19 cellular contexts compared by ENCODE assay signal in genomic region chr9:134933076-134933659, GRCh38. TPM values are rescaled to one million over a fixed set of nuclear protein-coding genes. Genes with fewer than 3 reads are reported as not detected.
DNase-seq lines count a peak whose midpoint lies in the region; ATAC-seq and TF ChIP-seq lines count a peak whose summit lies in the region.
"Had no signal": no experiment of that assay in that cellular context is flagged by ENCODE, and none has a peak within 500 bp of the region (broad histone marks: within the 10 kb centered on the region; RNA-seq: fewer than 3 reads in every experiment).

No MANE protein-coding gene starts in this region.

- no peaks in the 10 kb centered on the region for H3K9me3 ChIP-seq in heart left ventricle
- H3K9me3 ChIP-seq in neutrophil: no peaks in the 10 kb centered on the region
- no peaks in the 10 kb centered on the region for H3K9me3 ChIP-seq in ovary
- H3K9me3 ChIP-seq: BLaER1 treated with 17β-estradiol and CSF1 and Interleukin-3, amounts not matched to agents 10 nM and 100 nM had no signal

- H3K27me3 ChIP-seq in heart left ventricle (peaks cover 0 to 6% (median 0%) of the 10 kb centered on the region in 9 donors), H7 (ENCODE audit: control insufficient read depth, insufficient read depth, low read length) (no peaks in the 10 kb centered on the region), neutrophil (no peaks in the 10 kb centered on the region), ovary (no peaks in the 10 kb centered on the region)

- 81 to 92% (median 89%) methylated on average over 9 to 10 of the region's 10 CpGs for WGBS in heart left ventricle, 4 donors
- WGBS in ovary, 3 donors: 72 to 83% (median 76%) methylated on average over 10 of the region's 10 CpGs

- H3K27me3 Mint-ChIP-seq in chondrocyte (ENCODE audit: low read depth): peaks cover 49% of the 10 kb centered on the region
- H3K27me3 Mint-ChIP-seq in activated T-cell treated with anti-CD3 and anti-CD28 coated beads, Interleukin-2, amount 50 U/mL, for 24 hours: peaks cover 27% of the 10 kb centered on the region

- TF ChIP-seq CTCF in heart left ventricle (IDR thresholded peaks at IDR 0.05): no peak
- no peak for TF ChIP-seq CTCF in chondrocyte (IDR thresholded peaks at IDR 0.05)
- TF ChIP-seq CTCF in neutrophil (IDR thresholded peaks at IDR 0.05): no peak
- TF ChIP-seq CTCF in ovary (IDR thresholded peaks at IDR 0.05): no peak

- H3K4me1 Mint-ChIP-seq in chondrocyte (ENCODE audit: low read depth): no peaks in the 10 kb centered on the region
- no peaks in the 10 kb centered on the region for H3K4me1 Mint-ChIP-seq in activated T-cell treated with anti-CD3 and anti-CD28 coated beads, Interleukin-2, amount 50 U/mL, for 24 hours (ENCODE audit: low read depth)

- no peak overlapping the region for H3K4me3 Mint-ChIP-seq in chondrocyte (ENCODE audit: unreplicated experiment)
- no peak overlapping the region for H3K4me3 Mint-ChIP-seq in activated T-cell treated with anti-CD3 and anti-CD28 coated beads, Interleukin-2, amount 50 U/mL, for 24 hours

- DNase-seq in left ventricle myocardium superior: peak; percentile 56
- no peak for DNase-seq in heart left ventricle
- peak; percentile 18 for DNase-seq in H7
- peak; percentile 68 for DNase-seq in chondrocyte (ENCODE audit: low spot score)
- no peak for DNase-seq in ovary
- no peak for DNase-seq in activated T-cell treated with anti-CD3 and anti-CD28 coated beads, Interleukin-2, amount 50 U/mL, for 24 hours
- DNase-seq in NCI-H69 (lab: John Stamatoyannopoulos, UW): no peak
- DNase-seq: GM23248, HCEC 1CT, KG1, NCI-H1105 treated with DMSO at 0.1 percent for 48 hours, NCI-H1694, NCI-H2081 treated with DMSO at 0.1 percent for 48 hours, NCI-H2227 treated with DMSO at 0.1 percent for 48 hours, NCI-H524 had no signal

- peak; percentile 20 for ATAC-seq in left ventricle myocardium superior
- ATAC-seq in heart left ventricle: no peak
- ATAC-seq: Panc1 had no signal

- no peaks in the 10 kb centered on the region for H3K9me3 Mint-ChIP-seq in chondrocyte (ENCODE audit: low read depth)
- no peaks in the 10 kb centered on the region for H3K9me3 Mint-ChIP-seq in activated T-cell treated with anti-CD3 and anti-CD28 coated beads, Interleukin-2, amount 50 U/mL, for 24 hours

- H3K27ac ChIP-seq in heart left ventricle: no peak overlapping the region
- H3K27ac ChIP-seq in neutrophil: peak overlapping the region; percentile 84
- no peak overlapping the region for H3K27ac ChIP-seq in ovary
- H3K27ac ChIP-seq: BLaER1 treated with 17β-estradiol and CSF1 and Interleukin-3, amounts not matched to agents 10 nM and 100 nM; GM23248 had no signal

- H3K4me1 ChIP-seq in heart left ventricle (peaks cover 0 to 80% (median 2%) of the 10 kb centered on the region in 12 donors), neutrophil (ENCODE audit: control insufficient read depth in 1 of 2, insufficient read depth in 1 of 2, low read depth in 1 of 2, low read length in 1 of 2) (peaks cover 97 to 98% of the 10 kb centered on the region in 2 experiments), ovary (ENCODE audit: insufficient read depth) (peaks cover 7% of the 10 kb centered on the region)

- H3K36me3 ChIP-seq in heart left ventricle (no peaks in the 10 kb centered on the region), H7 (replicated peaks; ENCODE audit: control insufficient read depth, insufficient read depth, low read length) (no peaks in the 10 kb centered on the region), neutrophil (no peaks in the 10 kb centered on the region), ovary (no peaks in the 10 kb centered on the region)
- H3K36me3 ChIP-seq: BLaER1 treated with 17β-estradiol and CSF1 and Interleukin-3, amounts not matched to agents 10 nM and 100 nM had no signal

- intact Hi-C loops in left ventricle myocardium superior (cut with micrococcal nuclease): no loop called here
- intact Hi-C loops in heart left ventricle (cut with DNase I): no loop called here
- intact Hi-C loops in ovary (cut with DNase I): no loop called here

- no peak overlapping the region for H3K27ac Mint-ChIP-seq in chondrocyte (ENCODE audit: unreplicated experiment)
- H3K27ac Mint-ChIP-seq in activated T-cell treated with anti-CD3 and anti-CD28 coated beads, Interleukin-2, amount 50 U/mL, for 24 hours: no peak overlapping the region

- TF ChIP-seq EP300 in ovary (IDR thresholded peaks at IDR 0.05): no peak

- TF ChIP-seq POLR2A in heart left ventricle (IDR thresholded peaks at IDR 0.05) (no peak), ovary (IDR thresholded peaks at IDR 0.05) (no peak)

- H3K4me3 ChIP-seq in heart left ventricle (no peak overlapping the region), H7 (ENCODE audit: insufficient read depth, low read depth, low read length) (no peak overlapping the region), neutrophil (ENCODE audit: low read depth in 1 of 2, low read length in 1 of 2) (no peak overlapping the region), ovary (no peak overlapping the region)
- H3K4me3 ChIP-seq: BLaER1 treated with 17β-estradiol and CSF1 and Interleukin-3, amounts not matched to agents 10 nM and 100 nM; GM23248 had no signal

- H3K36me3 Mint-ChIP-seq in chondrocyte (ENCODE audit: low read depth): no peaks in the 10 kb centered on the region
- no peaks in the 10 kb centered on the region for H3K36me3 Mint-ChIP-seq in activated T-cell treated with anti-CD3 and anti-CD28 coated beads, Interleukin-2, amount 50 U/mL, for 24 hours (ENCODE audit: low read depth)

RNA-seq across cellular contexts. Expression of gene FCN1, which starts 15.5 kb away (rescaled TPM):
- total RNA-seq in left ventricle myocardium superior (5.7 TPM), heart left ventricle (10 to 100 TPM in 2 of 9 donors, 1 to 10 TPM in 6, under 1 TPM in 1; 0.81 to 87.5 (median 1.6) TPM), chondrocyte (not detected in 3 replicates), ovary (1 to 10 TPM in 3 of 7 donors, under 1 TPM in 2, not detected in 2; 0.43 to 5.0 (median 1.9) TPM)
- polyA plus RNA-seq in heart left ventricle (1 to 10 TPM in 1 of 2 donors, under 1 TPM in 1; 0.95 to 3.2 TPM), ovary (1 to 10 TPM; 1.4 to 3.5 TPM)
- not detected in 2 replicates for total RNA-seq in H7 (2014; rRNA removed; shearing (Covaris generic))
- total RNA-seq: GM23248, HT-29 had no signal
- polyA plus RNA-seq: GM23248 had no signal

RNA-seq across cellular contexts. Expression of gene FCN2, which starts 52.6 kb away (rescaled TPM):
- total RNA-seq in left ventricle myocardium superior: not detected
- total RNA-seq in heart left ventricle: under 1 TPM in 3 of 9 donors, not detected in 6; 0.26 to 0.67 (median 0.41) TPM
- under 1 TPM; 0.19 to 0.22 TPM for polyA plus RNA-seq in heart left ventricle
- not detected in 2 replicates for total RNA-seq in H7 (2014; rRNA removed; shearing (Covaris generic))
- not detected in 3 replicates for total RNA-seq in chondrocyte
- total RNA-seq in ovary: 1 to 10 TPM in 1 of 7 donors, under 1 TPM in 3, not detected in 3; 0.23 to 1.1 (median 0.40) TPM
- polyA plus RNA-seq in ovary: under 1 TPM in 1 of 2 donors, not detected in 1; 0.33 TPM
- total RNA-seq: GM23248, HT-29 had no signal
- polyA plus RNA-seq: GM23248 had no signal

Comparison
In these comparisons a context has a peak if more than half of its experiments do, and no peak if none do; other contexts are left out.
1. DNase-seq: peak in left ventricle myocardium superior (single experiment), H7 (single experiment) and chondrocyte (single experiment); none in heart left ventricle (0 of 5), ovary (0 of 5), activated T-cell treated with anti-CD3 and anti-CD28 coated beads, Interleukin-2, amount 50 U/mL, for 24 hours (single experiment) and NCI-H69 (single experiment).